Comparison of ENCODE assay signal across 18 cellular contexts in genomic region chr21:32523463-32523862, GRCh38.
A peak's percentile ranks its signal among the peaks of the same experiment; 100 is the strongest.
DNase-seq lines count a peak whose midpoint lies in the region; ATAC-seq and TF ChIP-seq lines count a peak whose summit lies in the region.
"Had no signal": no experiment of that assay in that cellular context is flagged by ENCODE, and none has a peak within 500 bp of the region (broad histone marks: within the 10 kb centered on the region; RNA-seq: fewer than 3 reads in every experiment).

No MANE protein-coding gene starts in this region.

- H3K27ac ChIP-seq in IMR-90 (ENCODE audit: insufficient read depth, low read length) (no peak overlapping the region), brain microvascular endothelial cell (peak overlapping the region; percentile 81), suprapubic skin (peak overlapping the region; percentile 54)
- H3K27ac ChIP-seq: HL-60 had no signal

- intact Hi-C loops in IMR-90 (cut with micrococcal nuclease), result loop anchor here (5.0 kb wide), 2 partner anchors 39 to 111 kb away; partner anchors contain the start of gene EVA1C

- H3K9me1 ChIP-seq in IMR-90 (ENCODE audit: insufficient read depth, low read length), result peaks cover 22% of the 10 kb centered on the region; the same call in 1 of the 2 replicates

- TF ChIP-seq EP300 in suprapubic skin (IDR thresholded peaks at IDR 0.05), result no peak

- POLR2A ChIA-PET in IMR-90 (lab: Charles Lee; ENCODE audit: unreplicated experiment), result no interaction called here

- H3K9ac ChIP-seq in IMR-90 (ENCODE audit: low read depth, low read length), result no peak overlapping the region

- no TSS peak for BruUV-seq in IMR-90 (replicated peaks; lab: Mats Ljungman, UMichigan)

- H2BK120ac ChIP-seq in IMR-90 (ENCODE audit: low read depth, low read length), result peak overlapping the region; percentile 20; the same call in 1 of the 2 replicates

- TF ChIP-seq POLR2A in IMR-90 (IDR thresholded peaks at IDR 0.05; ENCODE audit: low read depth, low read length), result no peak
- no peak for TF ChIP-seq POLR2A in suprapubic skin (IDR thresholded peaks at IDR 0.05)

- H2BK5ac ChIP-seq in IMR-90 (ENCODE audit: low read depth, low read length, poor library complexity, severe bottlenecking), result no peak overlapping the region

- H4K91ac ChIP-seq in IMR-90 (ENCODE audit: insufficient read depth, low read depth, low read length), result no peak overlapping the region; the same call in 1 of the 2 replicates

- H3K9me3 ChIP-seq in IMR-90 (ENCODE audit: control insufficient read depth, insufficient read depth, low read length) (peaks cover 2% of the 10 kb centered on the region; the same call in 1 of the 2 replicates), suprapubic skin (no peaks in the 10 kb centered on the region)

- H4K5ac ChIP-seq in IMR-90 (ENCODE audit: low read depth, low read length), result no peak overlapping the region

- no peak overlapping the region for H3K56ac ChIP-seq in IMR-90 (ENCODE audit: extremely low read depth, insufficient read depth, low read length)

- no peak overlapping the region for H2BK20ac ChIP-seq in IMR-90 (ENCODE audit: low read depth, low read length)

- peaks cover 17% of the 10 kb centered on the region for H3K4me1 ChIP-seq in IMR-90 (ENCODE audit: control insufficient read depth, insufficient read depth, low read length)
- H3K4me1 ChIP-seq in suprapubic skin, result peaks cover 21% of the 10 kb centered on the region

- H3K4me2 ChIP-seq in IMR-90 (ENCODE audit: low read depth, low read length), result no peak overlapping the region

- no peak for DNase-seq in IMR-90
- no peak for DNase-seq in brain microvascular endothelial cell
- peak; percentile 33 to 48 for DNase-seq in lung microvascular endothelial cell (ENCODE audit: low read depth in 2 of 2)
- no peak for DNase-seq in suprapubic skin (ENCODE audit: low spot score in 2 of 2)
- DNase-seq in ureter (ENCODE audit: low spot score), result no peak
- no peak for DNase-seq in NCI-H1092 (lab: John Stamatoyannopoulos, UW)
- DNase-seq: activated CD4-positive, alpha-beta T cell treated with anti-CD3 and anti-CD28 coated beads, Interleukin-2, amount 10 ng/mL, durations not matched to agents 7 days and 5 days; activated gamma-delta T cell; AML-193; effector memory CD8-positive, alpha-beta T cell; hypothalamus; KBM-7; NCI-H2081 treated with DMSO at 0.1 percent for 48 hours; NCI-H510A treated with DMSO at 0.1 percent for 48 hours; stimulated activated CD4-positive, alpha-beta T cell treated with anti-CD3 and anti-CD28 coated beads, Interleukin-12 subunit alpha, Interleukin-12 subunit beta, amount 100 ng/mL, for 4 hours; stimulated activated CD8-positive, alpha-beta memory T cell treated with anti-CD3 and anti-CD28 coated beads, Interleukin-4, amount 100 ng/mL, for 48 hours had no signal

- H3K23ac ChIP-seq in IMR-90 (ENCODE audit: low read depth, low read length), result no peak overlapping the region

- peak overlapping the region; percentile 15; the same call in 1 of the 3 replicates for H2BK15ac ChIP-seq in IMR-90 (ENCODE audit: low read depth, low read length)

- dilution Hi-C loops in IMR-90 (cut with HindIII; ENCODE audit: low sequenced_read_pairs, unreplicated experiment), result no loop called here

- peak overlapping the region; percentile 18 for H2AFZ ChIP-seq in IMR-90 (replicated peaks; ENCODE audit: low read length, poor library complexity)

- ATAC-seq in IMR-90 (ENCODE audit: low read depth) (no peak), HG02981 (IDR thresholded peaks at IDR 0.05; ENCODE audit: unreplicated experiment) (no peak)
- ATAC-seq: effector memory CD8-positive, alpha-beta T cell had no signal

- H3K27me3 ChIP-seq in IMR-90 (ENCODE audit: control insufficient read depth, insufficient read depth, low read length), result no peaks in the 10 kb centered on the region
- no peaks in the 10 kb centered on the region for H3K27me3 ChIP-seq in brain microvascular endothelial cell (replicated peaks)
- no peaks in the 10 kb centered on the region for H3K27me3 ChIP-seq in suprapubic skin

- H3K4ac ChIP-seq in IMR-90 (ENCODE audit: low read depth, low read length), result peak overlapping the region; percentile 31; the same call in 1 of the 2 replicates

- peak overlapping the region; percentile 24; the same call in 1 of the 2 replicates for H2AK5ac ChIP-seq in IMR-90 (ENCODE audit: low read depth, low read length)

- H2AK9ac ChIP-seq in IMR-90 (replicated peaks; ENCODE audit: low read depth, low read length, poor library complexity), result no peak overlapping the region

- H3K79me1 ChIP-seq in IMR-90 (ENCODE audit: low read depth in 1 of 2, low read length in 2 of 2), result no peaks in the 10 kb centered on the region

- no peaks in the 10 kb centered on the region for H4K20me1 ChIP-seq in IMR-90 (ENCODE audit: insufficient read depth, low read length)

- H3K36me3 ChIP-seq in IMR-90 (ENCODE audit: control insufficient read depth, insufficient read depth, low read length) (no peaks in the 10 kb centered on the region), brain microvascular endothelial cell (replicated peaks) (no peaks in the 10 kb centered on the region), suprapubic skin (no peaks in the 10 kb centered on the region)

- WGBS in IMR-90 (ENCODE audit: extremely low coverage in 2 of 2, insufficient read length in 1 of 2), 2 experiments, result 86% methylated on average over 7 of the region's 10 CpGs; no CpG with 5 or more reads in 1 of the 2 experiments
- 87% methylated on average over 10 of the region's 10 CpGs for WGBS in suprapubic skin

- TF ChIP-seq RAD21 in IMR-90 (IDR thresholded peaks at IDR 0.05; ENCODE audit: low read length), result no peak

- CTCF ChIA-PET in IMR-90 (lab: Yijun Ruan, JAX), result interaction anchor here (0.5 kb wide), 1 partner anchor 231 kb away, joined by 4 read pairs; no protein-coding TSS in a partner anchor

- H4K8ac ChIP-seq in IMR-90 (ENCODE audit: low read depth in 2 of 2, low read length in 2 of 2), result no peak overlapping the region

- H3K18ac ChIP-seq in IMR-90 (ENCODE audit: low read depth, low read length), result no peak overlapping the region

- H3K4me3 ChIP-seq in IMR-90 (ENCODE audit: insufficient read depth, low read depth, low read length) (no peak overlapping the region), brain microvascular endothelial cell (ENCODE audit: low read depth, low read length) (no peak overlapping the region), suprapubic skin (no peak overlapping the region)

- TF ChIP-seq CTCF in IMR-90 (conservative IDR thresholded peaks at IDR 0.05; ENCODE audit: low read depth, low read length) (no peak), brain microvascular endothelial cell (IDR thresholded peaks at IDR 0.05; ENCODE audit: low read depth, low read length, missing control alignments) (no peak), suprapubic skin (IDR thresholded peaks at IDR 0.05) (no peak)

- H3K14ac ChIP-seq in IMR-90 (replicated peaks; ENCODE audit: low read depth, low read length), result no peak overlapping the region

- in situ Hi-C loops in IMR-90 (cut with MboI; ENCODE audit: low sequenced_read_pairs) (no loop called here), brain microvascular endothelial cell (cut with HindIII; ENCODE audit: low pct_ligation_motif_present, low sequenced_read_pairs) (no loop called here)

TF ChIP-seq in IMR-90, 13 proteins besides CTCF, POLR2A, EP300 and RAD21:
- TF ChIP-seq RCOR1 (IDR thresholded peaks at IDR 0.05; ENCODE audit: insufficient replicate concordance, low read length) (no peak), NFE2L2 (IDR thresholded peaks at IDR 0.05; ENCODE audit: low read depth, low read length) (no peak), USF2 (IDR thresholded peaks at IDR 0.05; ENCODE audit: low read depth, low read length) (no peak)

Comparison
In these comparisons a context has a peak if more than half of its experiments do, and no peak if none do; other contexts are left out.
1. DNase-seq: peak in lung microvascular endothelial cell (2 of 2); none in IMR-90 (single experiment), brain microvascular endothelial cell (single experiment), suprapubic skin (0 of 2), ureter (single experiment) and NCI-H1092 (single experiment).